In the genomic region with DNA sequence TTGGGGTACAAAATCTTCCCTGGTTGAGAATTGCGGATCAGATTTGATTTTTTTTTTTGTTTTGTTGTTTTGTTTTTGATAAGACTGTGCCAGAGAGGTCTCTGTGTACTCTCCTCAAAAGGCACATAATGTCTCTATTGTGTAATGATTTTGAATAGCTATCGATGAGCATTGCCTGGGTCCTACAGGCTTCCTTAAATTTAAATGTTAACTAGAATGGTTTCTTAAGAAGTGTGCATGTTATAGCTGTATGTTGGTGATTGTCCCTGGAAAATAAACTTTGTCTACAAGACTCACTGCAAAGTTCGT, we compare ENCODE assay signal across 23 cellular contexts.
A peak's percentile ranks its signal among the peaks of the same experiment; 100 is the strongest.
DNase-seq lines count a peak whose midpoint lies in the region; ATAC-seq, FAIRE-seq and TF ChIP-seq lines count a peak whose summit lies in the region.
"Had no signal": no experiment of that assay in that cellular context is flagged by ENCODE, and none has a peak within 500 bp of the region (broad histone marks: within the 10 kb centered on the region; RNA-seq: fewer than 3 reads in every experiment).

No MANE protein-coding gene starts in this region.

- CTCF ChIA-PET in HepG2 (lab: Yijun Ruan, JAX; ENCODE audit: low intra/inter-chr PET ratio, low total read pairs): no interaction called here

- no peak for DNase-seq in HepG2 (ENCODE audit: low spot score)
- no peak for DNase-seq in GDM1 (lab: John Stamatoyannopoulos, UW)
- no peak for DNase-seq in OCI-M1 (lab: John Stamatoyannopoulos, UW)
- no peak for DNase-seq in NCI-H345 (lab: John Stamatoyannopoulos, UW)
- DNase-seq: 8988T, DND-41, KBM-7, NCI-H1417 treated with DMSO at 0.1 percent for 48 hours, NCI-H2029 treated with DMSO at 0.1 percent for 48 hours, NCI-H2171 treated with DMSO at 0.1 percent for 48 hours, NCI-H774 had no signal

- no peak for TF ChIP-seq POLR2A in HepG2 (IDR thresholded peaks at IDR 0.05; ENCODE audit: insufficient read depth in 1 of 2, low read depth in 2 of 2, low read length in 2 of 2)

- H3K4me2 ChIP-seq in HepG2 (ENCODE audit: low read depth, low read length): no peak overlapping the region

- H3K4me3 ChIP-seq in liver (ENCODE audit: low read depth in 1 of 3, low read length in 3 of 3): peak overlapping the region in 1 of 3 donors; percentile 20
- no peak overlapping the region for H3K4me3 ChIP-seq in HepG2 (replicated peaks in 1 of 3; ENCODE audit: insufficient read depth in 1 of 3, low read depth in 2 of 3, low read length in 3 of 3)
- H3K4me3 ChIP-seq: BLaER1 treated with 17β-estradiol and CSF1 and Interleukin-3, amounts not matched to agents 10 nM and 100 nM; HAP-1; SJSA1 had no signal

- BruUV-seq in HepG2 (replicated peaks; lab: Mats Ljungman, UMichigan): no TSS peak

- peaks cover 18% of the 10 kb centered on the region for H3K4me1 Mint-ChIP-seq in dendritic cell treated with granulocyte-macrophage colony-stimulating factor and Interleukin-4, amounts not matched to agents 40 ng/mL and 50 ng/mL, for 4 days (ENCODE audit: low read depth)
- peaks cover 20% of the 10 kb centered on the region for H3K4me1 Mint-ChIP-seq in nephron

- WGBS in liver: 47% methylated on average over 3 of the region's 3 CpGs
- 100% methylated on average over 3 of the region's 3 CpGs for WGBS in HepG2 (ENCODE audit: low lambda C conversion rate)

- H3K79me2 ChIP-seq in HepG2 (ENCODE audit: insufficient read depth, low read length): no peaks in the 10 kb centered on the region

- H2AFZ ChIP-seq in HepG2 (ENCODE audit: low read length): no peak overlapping the region

- H3K9ac ChIP-seq in liver (ENCODE audit: low read depth in 1 of 2, low read length in 2 of 2) (no peak overlapping the region), HepG2 (ENCODE audit: insufficient read depth, low read depth, low read length) (no peak overlapping the region)
- H3K9ac ChIP-seq: BLaER1 treated with 17β-estradiol and CSF1 and Interleukin-3, amounts not matched to agents 10 nM and 100 nM had no signal

- H3K4me3 Mint-ChIP-seq in dendritic cell treated with granulocyte-macrophage colony-stimulating factor and Interleukin-4, amounts not matched to agents 40 ng/mL and 50 ng/mL, for 4 days: no peak overlapping the region
- H3K4me3 Mint-ChIP-seq in nephron: no peak overlapping the region

- POLR2A ChIA-PET in HepG2 (lab: Yijun Ruan, JAX): no interaction called here

- H4K20me1 ChIP-seq in HepG2 (ENCODE audit: insufficient read depth, low read length): no peaks in the 10 kb centered on the region
- H4K20me1 ChIP-seq: BLaER1 treated with 17β-estradiol and CSF1 and Interleukin-3, amounts not matched to agents 10 nM and 100 nM had no signal

- no peak for FAIRE-seq in HepG2 (lab: Jason Lieb, UNC)
- FAIRE-seq: G401.6, GM12892, HTR-8/SVneo had no signal

- peak overlapping the region; percentile 28 for H3K27ac Mint-ChIP-seq in dendritic cell treated with granulocyte-macrophage colony-stimulating factor and Interleukin-4, amounts not matched to agents 40 ng/mL and 50 ng/mL, for 4 days
- peak overlapping the region in 2 of 3 experiments; percentile 17 to 32 for H3K27ac Mint-ChIP-seq in nephron

- peaks cover 40% of the 10 kb centered on the region for H3K36me3 Mint-ChIP-seq in dendritic cell treated with granulocyte-macrophage colony-stimulating factor and Interleukin-4, amounts not matched to agents 40 ng/mL and 50 ng/mL, for 4 days (ENCODE audit: low read depth)
- peaks cover 36% of the 10 kb centered on the region for H3K36me3 Mint-ChIP-seq in nephron (ENCODE audit: low read depth)

- TF ChIP-seq CTCF in liver (IDR thresholded peaks at IDR 0.05; ENCODE audit: low read depth, low read length, missing input control) (no peak), HepG2 (CRISPR knock-in tag; IDR thresholded peaks at IDR 0.05) (no peak), nephron (IDR thresholded peaks at IDR 0.05; ENCODE audit: unreplicated experiment in 3 of 3) (no peak)

- H3K4me1 ChIP-seq in liver (ENCODE audit: control insufficient read depth in 4 of 4, insufficient read depth in 4 of 4, low read length in 3 of 4) (peaks cover 3 to 19% (median 13%) of the 10 kb centered on the region in 4 donors), HepG2 (ENCODE audit: insufficient read depth, low read length) (peaks cover 13% of the 10 kb centered on the region)

- no peaks in the 10 kb centered on the region for H3K27me3 Mint-ChIP-seq in dendritic cell treated with granulocyte-macrophage colony-stimulating factor and Interleukin-4, amounts not matched to agents 40 ng/mL and 50 ng/mL, for 4 days
- no peaks in the 10 kb centered on the region for H3K27me3 Mint-ChIP-seq in nephron (ENCODE audit: low read depth)

- H3K27me3 ChIP-seq in liver (ENCODE audit: control insufficient read depth in 4 of 4, insufficient read depth in 4 of 4, low read length in 3 of 4) (no peaks in the 10 kb centered on the region), HepG2 (ENCODE audit: control insufficient read depth in 1 of 2, insufficient read depth in 2 of 2, low read length in 2 of 2) (no peaks in the 10 kb centered on the region)
- H3K27me3 ChIP-seq: BLaER1 treated with 17β-estradiol and CSF1 and Interleukin-3, amounts not matched to agents 10 nM and 100 nM; SJSA1 had no signal

- H3K36me3 ChIP-seq in liver (ENCODE audit: control insufficient read depth in 4 of 4, insufficient read depth in 3 of 4, low read depth in 1 of 4, low read length in 3 of 4) (peaks cover 2 to 21% (median 10%) of the 10 kb centered on the region in 4 donors), HepG2 (replicated peaks in 1 of 2; ENCODE audit: control insufficient read depth in 1 of 2, insufficient read depth in 2 of 2, low read length in 2 of 2) (peaks cover 1 to 18% of the 10 kb centered on the region in 2 experiments; a peak in 4 of 5 replicates)

- H3K27ac ChIP-seq in liver (ENCODE audit: low read depth in 1 of 2, low read length in 2 of 2) (peak overlapping the region in 1 of 2 donors; percentile 39), HepG2 (ENCODE audit: extremely low read length, insufficient read depth, low read length) (no peak overlapping the region)
- H3K27ac ChIP-seq: HL-60, SJSA1 had no signal

- intact Hi-C loops in HepG2 (cut with micrococcal nuclease; ENCODE audit: unreplicated experiment): loop anchor here (10.0 kb wide), 1 partner anchor 119 kb away; the partner anchor contains the start of genes CRYZL1 and ITSN1
- intact Hi-C loops in dendritic cell treated with granulocyte-macrophage colony-stimulating factor and Interleukin-4, amounts not matched to agents 40 ng/mL and 50 ng/mL, for 4 days (cut with micrococcal nuclease): no loop called here

- no peak for TF ChIP-seq EP300 in HepG2 (IDR thresholded peaks at IDR 0.05; ENCODE audit: low read depth in 2 of 2, low read length in 2 of 2)
- no peak for TF ChIP-seq EP300 in HepG2 (CRISPR knock-in tag; IDR thresholded peaks at IDR 0.05; ENCODE audit: borderline replicate concordance)

- TF ChIP-seq RAD21 in liver (IDR thresholded peaks at IDR 0.05) (peak in 1 of 2 donors; percentile 10), HepG2 (CRISPR knock-in tag; IDR thresholded peaks at IDR 0.05) (no peak)

- H3K9me3 ChIP-seq in liver (ENCODE audit: control insufficient read depth in 4 of 4, low read length in 3 of 4) (no peaks in the 10 kb centered on the region), HepG2 (ENCODE audit: low read length) (no peaks in the 10 kb centered on the region)
- H3K9me3 ChIP-seq: BLaER1 treated with 17β-estradiol and CSF1 and Interleukin-3, amounts not matched to agents 10 nM and 100 nM; HAP-1; SJSA1 had no signal

- H3K9me3 Mint-ChIP-seq in dendritic cell treated with granulocyte-macrophage colony-stimulating factor and Interleukin-4, amounts not matched to agents 40 ng/mL and 50 ng/mL, for 4 days: no peaks in the 10 kb centered on the region
- no peaks in the 10 kb centered on the region for H3K9me3 Mint-ChIP-seq in nephron

- ATAC-seq in HepG2: no peak
- no peak for ATAC-seq in HG03520 (IDR thresholded peaks at IDR 0.05; ENCODE audit: unreplicated experiment)
- ATAC-seq: PC-3 had no signal

- in situ Hi-C loops in HepG2 (cut with HindIII; ENCODE audit: extremely low pct_ligation_motif_present, low pct_unique_long_range_greater_than_20kb): no loop called here

TF ChIP-seq in liver, 16 proteins besides CTCF, POLR2A, EP300 and RAD21 (continues in another document):
- no peak for TF ChIP-seq JUND (IDR thresholded peaks at IDR 0.05)
- TF ChIP-seq TAF1 (conservative IDR thresholded peaks at IDR 0.05): no peak
- no peak for TF ChIP-seq FOXA2 (IDR thresholded peaks at IDR 0.05)
- no peak for TF ChIP-seq YY1 (IDR thresholded peaks at IDR 0.05)
- TF ChIP-seq RXRA (IDR thresholded peaks at IDR 0.05): peak in 1 of 2 donors; percentile 8
- TF ChIP-seq FOXA1 (IDR thresholded peaks at IDR 0.05): peak; percentile 4
- TF ChIP-seq EGR1 (IDR thresholded peaks at IDR 0.05; ENCODE audit: low read depth in 2 of 2): no peak
- no peak for TF ChIP-seq HNF4G (IDR thresholded peaks at IDR 0.05)
- no peak for TF ChIP-seq GABPA (IDR thresholded peaks at IDR 0.05 in 1 of 2, conservative IDR thresholded peaks at IDR 0.05 in 1 of 2)

TF ChIP-seq in HepG2, 621 proteins besides CTCF, POLR2A, EP300 and RAD21 (continues in another document):
- TF ChIP-seq RFX1 (IDR thresholded peaks at IDR 0.05) (no peak), SIN3B (IDR thresholded peaks at IDR 0.05; ENCODE audit: low read length) (no peak), MTA3 (CRISPR knock-in tag; IDR thresholded peaks at IDR 0.05) (no peak), ZNF891 (CRISPR knock-in tag; IDR thresholded peaks at IDR 0.05) (no peak), ZNF672 (CRISPR knock-in tag; IDR thresholded peaks at IDR 0.05) (no peak), SKIL (CRISPR knock-in tag; IDR thresholded peaks at IDR 0.05; ENCODE audit: borderline replicate concordance) (no peak), CREB1 (IDR thresholded peaks at IDR 0.05) (no peak), CREB1 (CRISPR knock-in tag; IDR thresholded peaks at IDR 0.05) (no peak), ZFP36 (IDR thresholded peaks at IDR 0.05; ENCODE audit: borderline replicate concordance, low read depth, low read length, partially characterized antibody) (no peak), CHD2 (IDR thresholded peaks at IDR 0.05; ENCODE audit: low read depth, low read length) (no peak), ZNF782 (CRISPR knock-in tag; IDR thresholded peaks at IDR 0.05; ENCODE audit: borderline replicate concordance) (no peak)
